8 cellular contexts compared by ENCODE assay signal in the genomic region with DNA sequence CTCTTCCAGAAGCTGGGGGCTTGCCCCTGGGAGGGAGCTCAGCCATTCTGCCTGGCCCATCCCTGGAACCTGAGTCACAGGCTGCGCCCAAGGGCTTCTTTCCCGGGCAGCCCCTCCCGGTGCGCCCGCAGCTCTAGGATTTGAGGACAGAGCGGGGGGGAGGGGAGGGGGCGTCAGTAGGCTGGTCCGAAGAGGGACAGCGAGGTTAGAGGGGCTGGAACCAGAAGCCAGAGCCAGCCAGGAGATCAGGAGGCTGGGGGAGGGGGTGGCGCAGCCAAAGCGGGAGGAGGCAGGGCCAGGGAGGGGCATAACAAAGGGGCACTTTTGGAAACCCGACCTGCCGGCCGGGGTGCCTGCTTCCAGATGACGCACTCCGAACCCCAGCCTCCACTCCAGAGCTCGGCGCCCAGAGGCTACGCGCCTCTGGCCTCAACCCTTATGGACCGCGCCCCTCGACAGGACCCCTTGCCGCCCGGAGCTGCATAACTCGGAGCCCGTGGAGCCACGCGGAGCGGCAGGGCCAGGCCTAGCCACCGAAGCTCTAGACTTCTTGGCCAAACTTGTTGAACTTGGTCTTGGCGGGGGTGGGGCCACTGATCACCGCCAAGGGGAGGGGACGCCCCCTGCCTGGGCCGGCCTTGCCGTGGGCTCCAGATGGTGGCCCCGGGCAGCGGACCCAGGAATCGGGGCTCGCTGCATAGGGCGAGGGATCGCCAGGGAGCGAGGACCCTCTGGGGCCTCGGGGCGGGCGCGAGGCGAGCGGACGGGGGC. TPM values are rescaled to one million over a fixed set of nuclear protein-coding genes. Genes with fewer than 3 reads are reported as not detected.
DNase-seq lines count a peak whose midpoint lies in the region; ATAC-seq, FAIRE-seq and TF ChIP-seq lines count a peak whose summit lies in the region.

No MANE protein-coding gene starts in this region.

- POLR2A ChIA-PET in H1 (lab: Charles Lee; ENCODE audit: partially characterized antibody), result interaction anchor here (0.6 to 3.9 kb wide), 22 partner anchors 9 to 341 kb away, joined by 3 to 30 read pairs (median 4); a partner anchor contains a TSS

- H2BK120ac ChIP-seq in H1 (replicated peaks; ENCODE audit: low read depth, low read length), result peak overlapping the region; percentile 70

- H3K36me3 Mint-ChIP-seq in mesothelial cell of epicardium, result no peaks in the 10 kb centered on the region

- H3K27ac ChIP-seq in 22Rv1 (peak overlapping the region; percentile 76), H1 (ENCODE audit: low read depth, low read length) (peak overlapping the region; percentile 81)

- WGBS in H1 (ENCODE audit: extremely low coverage in 1 of 2, insufficient coverage in 1 of 2, insufficient read length in 1 of 2, insufficient replicate concordance in 2 of 2, low coverage in 1 of 2, low lambda C conversion rate in 2 of 2, missing lambda C conversion rate in 1 of 2), 2 experiments, result 4% methylated on average over 35 of the region's 50 CpGs; no CpG with 5 or more reads in 1 of the 2 experiments

- H3K36me3 ChIP-seq in H1 (ENCODE audit: control insufficient read depth in 2 of 4, insufficient read depth in 4 of 4, low read length in 3 of 4), result peaks cover 2 to 4% (median 3%) of the 10 kb centered on the region in 4 experiments; a peak in 3 of 8 replicates

- H2BK20ac ChIP-seq in H1 (ENCODE audit: low read length), result no peak overlapping the region

- 0 out of 2 replicates have a peak overlapping the region, but pooled peaks have one; percentile 71 for H2BK12ac ChIP-seq in H1 (ENCODE audit: low read depth, low read length)

- H2BK5ac ChIP-seq in H1 (ENCODE audit: low read depth, low read length), result peak overlapping the region; percentile 91; the same call in 1 of the 2 replicates

- no peak for TF ChIP-seq CTCF in 22Rv1 (IDR thresholded peaks at IDR 0.05)
- 0 out of 4 replicates have a peak, but pooled peaks of 1 of the 3 experiments have one; percentile 1 for TF ChIP-seq CTCF in H1 (IDR thresholded peaks at IDR 0.05; ENCODE audit: control extremely low read depth in 1 of 3, insufficient read depth in 1 of 3, low read depth in 1 of 3, low read length in 3 of 3)
- TF ChIP-seq CTCF in mesothelial cell of epicardium (IDR thresholded peaks at IDR 0.05; ENCODE audit: unreplicated experiment), result no peak

- peak overlapping the region; percentile 88; the same call in 1 of the 2 replicates for H2BK15ac ChIP-seq in H1 (ENCODE audit: low read length)

- H4K20me1 ChIP-seq in H1 (replicated peaks in 1 of 2; ENCODE audit: control insufficient read depth in 1 of 2, insufficient read depth in 2 of 2, low read length in 2 of 2), result peaks cover 0 to 4% of the 10 kb centered on the region in 2 experiments

- no peak overlapping the region for H2AK5ac ChIP-seq in H1 (ENCODE audit: low read depth, low read length)

- peak overlapping the region; percentile 90 for H3K56ac ChIP-seq in H1 (replicated peaks; ENCODE audit: insufficient read length, low read depth, low read length)

- peak in 1 of 2 experiments; percentile 11; a peak in 1 of 3 replicates for TF ChIP-seq EP300 in H1 (IDR thresholded peaks at IDR 0.05; ENCODE audit: borderline replicate concordance in 1 of 2, low read depth in 2 of 2, low read length in 2 of 2)

- peak overlapping the region; percentile 98 for H4K5ac ChIP-seq in H1 (ENCODE audit: insufficient read length, low read depth, low read length)

- H4K8ac ChIP-seq in H1 (ENCODE audit: extremely low read depth, insufficient read depth, low read length), result peak overlapping the region; percentile 95

- ATAC-seq in GM19463 (IDR thresholded peaks at IDR 0.05; ENCODE audit: unreplicated experiment), result peak; percentile 12
- no peak for ATAC-seq in HG02763 (IDR thresholded peaks at IDR 0.05; ENCODE audit: unreplicated experiment)
- ATAC-seq in GM18907 (IDR thresholded peaks at IDR 0.05; ENCODE audit: unreplicated experiment), result no peak

- H3K4me1 Mint-ChIP-seq in mesothelial cell of epicardium, result peaks cover 34% of the 10 kb centered on the region

- DNase-seq in SK-MEL-5 (ENCODE audit: low read depth, low spot score) (peak; percentile 23), H1 (ENCODE audit: low read depth in 1 of 2, low spot score in 2 of 2) (peak; percentile 87 to 91), mesothelial cell of epicardium (ENCODE audit: low spot score in 2 of 2, unreplicated experiment in 2 of 2) (peak in 1 of 2 experiments; percentile 57), urothelium cell line (ENCODE audit: low spot score) (peak; percentile 68)

- H4K91ac ChIP-seq in H1 (replicated peaks; ENCODE audit: insufficient read length, low read length), result peak overlapping the region; percentile 94

- peak overlapping the region; percentile 97 for H3K18ac ChIP-seq in H1 (ENCODE audit: extremely low read depth, low read length)

- H3K27me3 ChIP-seq in H1 (replicated peaks in 1 of 4; ENCODE audit: control insufficient read depth in 3 of 4, extremely low read depth in 1 of 4, insufficient read depth in 3 of 4, low read length in 3 of 4), result peaks cover 0 to 6% (median 0%) of the 10 kb centered on the region in 4 experiments; a peak in 3 of 7 replicates

- H3K23ac ChIP-seq in H1 (ENCODE audit: insufficient read length), result no peak overlapping the region

- no peak overlapping the region for H2AFZ ChIP-seq in H1 (ENCODE audit: low read length)

- H3K79me1 ChIP-seq in H1 (ENCODE audit: low read depth, low read length), result peaks cover 3% of the 10 kb centered on the region; the same call in 1 of the 2 replicates

- TF ChIP-seq POLR2A in H1 (IDR thresholded peaks at IDR 0.05; ENCODE audit: control extremely low read depth in 1 of 2, low read depth in 2 of 2, low read length in 2 of 2), result peak in 1 of 2 experiments; percentile 85; a peak in 2 of 3 replicates

- peaks cover 0 to 8% (median 6%) of the 10 kb centered on the region in 4 experiments; a peak in 5 of 7 replicates for H3K4me1 ChIP-seq in H1 (replicated peaks in 1 of 4; ENCODE audit: control insufficient read depth in 3 of 4, insufficient read depth in 4 of 4, low read length in 3 of 4)

- FAIRE-seq in H1 (lab: Jason Lieb, UNC) (no peak), urothelium cell line (lab: Jason Lieb, UNC) (peak; percentile 17)

- peak overlapping the region; percentile 75 to 93 (median 89) for H3K9ac ChIP-seq in H1 (replicated peaks in 1 of 4; ENCODE audit: extremely low read depth in 1 of 4, low read depth in 3 of 4, low read length in 3 of 4)

- H3K27ac Mint-ChIP-seq in mesothelial cell of epicardium, result peak overlapping the region; percentile 73

- peaks cover 12% of the 10 kb centered on the region; the same call in 1 of the 2 replicates for H3K23me2 ChIP-seq in H1 (ENCODE audit: low read depth, low read length)

- in situ Hi-C loops in SK-MEL-5 (cut with HindIII; ENCODE audit: low pct_unique_long_range_greater_than_20kb, low sequenced_read_pairs), result no loop called here

- H3K9me3 ChIP-seq in H1 (ENCODE audit: insufficient read depth in 2 of 2, low read depth in 1 of 2, low read length in 1 of 2), result no peaks in the 10 kb centered on the region

- peaks cover 0 to 16% of the 10 kb centered on the region in 2 experiments; a peak in 3 of 4 replicates for H3K79me2 ChIP-seq in H1 (ENCODE audit: control insufficient read depth in 1 of 2, insufficient read depth in 2 of 2, low read length in 2 of 2)

- CTCF ChIA-PET in H1 (lab: Charles Lee; ENCODE audit: partially characterized antibody), result interaction anchor here (0.8 to 16.6 kb wide), 17 partner anchors 9 to 171 kb away, joined by 3 to 247 read pairs (median 4); a partner anchor contains a TSS

- peak overlapping the region; percentile 66 to 82 for H3K4me2 ChIP-seq in H1 (ENCODE audit: insufficient read depth in 1 of 2, low read depth in 2 of 2, low read length in 2 of 2)

- peak overlapping the region; percentile 99 for H3K4ac ChIP-seq in H1 (replicated peaks; ENCODE audit: insufficient read length, low read depth, low read length)

- no peak for TF ChIP-seq RAD21 in H1 (IDR thresholded peaks at IDR 0.05 in 1 of 2, conservative IDR thresholded peaks at IDR 0.05 in 1 of 2; ENCODE audit: low read depth in 2 of 2, low read length in 2 of 2)

- peak overlapping the region; percentile 62 to 92 (median 82) for H3K4me3 ChIP-seq in H1 (ENCODE audit: extremely low read depth in 1 of 4, insufficient read depth in 2 of 4, low read depth in 3 of 4, low read length in 4 of 4)

- H3K14ac ChIP-seq in H1 (ENCODE audit: insufficient read length), result no peak overlapping the region

- peak overlapping the region; percentile 76 for H3K4me3 Mint-ChIP-seq in mesothelial cell of epicardium

- H3K9me3 Mint-ChIP-seq in mesothelial cell of epicardium, result no peaks in the 10 kb centered on the region

- H3K27me3 Mint-ChIP-seq in mesothelial cell of epicardium (ENCODE audit: low read depth), result no peaks in the 10 kb centered on the region

RNA-seq across cellular contexts. Expression of a gene that starts 0.7 kb away (rescaled TPM):
- 33.7 and 36.3 TPM in 2 replicates for total RNA-seq in SK-MEL-5 (2014; rRNA removed; shearing (Covaris generic))
- 36.3 and 38.0 TPM in 2 replicates for polyA plus RNA-seq in SK-MEL-5 (2015; cell fraction: cytosol; rRNA removed)
- 39.0 and 43.5 TPM in 2 replicates for polyA plus RNA-seq in SK-MEL-5 (2015; cell fraction: nucleus; rRNA removed)
- total RNA-seq in H1 (2021; fragmentation: NEBNext Ultra II Directional; extraction: Animal tissue kit (Norgen Biotek cat#: 25700)), result 47.2 and 59.3 TPM in 2 replicates
- 23.8 and 40.4 TPM in 2 replicates for polyA plus RNA-seq in H1 (2011; rRNA removed)
- 48.2 TPM for polyA plus RNA-seq in H1 (2011; cell fraction: cytosol; rRNA removed)
- polyA plus RNA-seq in H1 (2011; cell fraction: nucleus; rRNA removed), result 53.1 TPM
- 42.7 to 57.4 TPM (median 54.6 TPM) in 4 replicates for polyA plus RNA-seq in H1 (2012, experiment 1 of 2)
- polyA plus RNA-seq in H1 (2012, experiment 2 of 2), result 30.2 TPM
- polyA plus RNA-seq in H1 (2013, experiment 1 of 2), result 18.7 TPM
- polyA plus RNA-seq in H1 (2013, experiment 2 of 2), result 19.4 TPM
- polyA minus RNA-seq in H1 (2011; rRNA and poly(A)+ RNA removed), result 13.8 and 17.7 TPM in 2 replicates
- polyA minus RNA-seq in H1 (2011; cell fraction: cytosol; rRNA and poly(A)+ RNA removed), result 36.3 TPM
- polyA minus RNA-seq in H1 (2011; cell fraction: nucleus; rRNA and poly(A)+ RNA removed), result 25.6 TPM
- 61.1 to 68.2 TPM (median 64.1 TPM) in 3 replicates for total RNA-seq in mesothelial cell of epicardium

RNA-seq across cellular contexts. Expression of a gene that starts 8.8 kb away (rescaled TPM):
- total RNA-seq in SK-MEL-5 (2014; rRNA removed; shearing (Covaris generic)), result 61.7 and 62.9 TPM in 2 replicates
- 72.4 and 84.8 TPM in 2 replicates for polyA plus RNA-seq in SK-MEL-5 (2015; cell fraction: cytosol; rRNA removed)
- 120 and 134 TPM in 2 replicates for polyA plus RNA-seq in SK-MEL-5 (2015; cell fraction: nucleus; rRNA removed)
- total RNA-seq in H1 (2021; fragmentation: NEBNext Ultra II Directional; extraction: Animal tissue kit (Norgen Biotek cat#: 25700)), result 50.0 and 50.2 TPM in 2 replicates
- polyA plus RNA-seq in H1 (2011; rRNA removed), result 64.0 and 107 TPM in 2 replicates
- polyA plus RNA-seq in H1 (2011; cell fraction: cytosol; rRNA removed), result 87.8 TPM
- 162 TPM for polyA plus RNA-seq in H1 (2011; cell fraction: nucleus; rRNA removed)
- 56.0 to 96.2 TPM (median 61.7 TPM) in 4 replicates for polyA plus RNA-seq in H1 (2012, experiment 1 of 2)
- polyA plus RNA-seq in H1 (2012, experiment 2 of 2), result 155 TPM
- polyA plus RNA-seq in H1 (2013, experiment 1 of 2), result 39.1 TPM
- polyA plus RNA-seq in H1 (2013, experiment 2 of 2), result 37.9 TPM
- polyA minus RNA-seq in H1 (2011; rRNA and poly(A)+ RNA removed), result 98.7 and 104 TPM in 2 replicates
- 34.2 TPM for polyA minus RNA-seq in H1 (2011; cell fraction: cytosol; rRNA and poly(A)+ RNA removed)
- 96.4 TPM for polyA minus RNA-seq in H1 (2011; cell fraction: nucleus; rRNA and poly(A)+ RNA removed)
- total RNA-seq in mesothelial cell of epicardium, result 101 to 111 TPM (median 105 TPM) in 3 replicates

RNA-seq across cellular contexts. Expression of a gene that starts 29.3 kb away (rescaled TPM):
- total RNA-seq in SK-MEL-5 (2014; rRNA removed; shearing (Covaris generic)), result 56.7 and 62.4 TPM in 2 replicates
- polyA plus RNA-seq in SK-MEL-5 (2015; cell fraction: cytosol; rRNA removed), result 51.3 and 52.7 TPM in 2 replicates
- 228 and 248 TPM in 2 replicates for polyA plus RNA-seq in SK-MEL-5 (2015; cell fraction: nucleus; rRNA removed)
- 65.2 and 70.7 TPM in 2 replicates for total RNA-seq in H1 (2021; fragmentation: NEBNext Ultra II Directional; extraction: Animal tissue kit (Norgen Biotek cat#: 25700))
- 97.2 and 112 TPM in 2 replicates for polyA plus RNA-seq in H1 (2011; rRNA removed)
- 130 TPM for polyA plus RNA-seq in H1 (2011; cell fraction: cytosol; rRNA removed)
- 209 TPM for polyA plus RNA-seq in H1 (2011; cell fraction: nucleus; rRNA removed)
- 122 to 126 TPM (median 125 TPM) in 4 replicates for polyA plus RNA-seq in H1 (2012, experiment 1 of 2)
- polyA plus RNA-seq in H1 (2012, experiment 2 of 2), result 123 TPM
- polyA plus RNA-seq in H1 (2013, experiment 1 of 2), result 56.8 TPM
- 53.9 TPM for polyA plus RNA-seq in H1 (2013, experiment 2 of 2)
- polyA minus RNA-seq in H1 (2011; rRNA and poly(A)+ RNA removed), result 82.9 and 91.7 TPM in 2 replicates
- polyA minus RNA-seq in H1 (2011; cell fraction: cytosol; rRNA and poly(A)+ RNA removed), result 45.6 TPM
- 87.7 TPM for polyA minus RNA-seq in H1 (2011; cell fraction: nucleus; rRNA and poly(A)+ RNA removed)
- 42.4 to 49.1 TPM (median 46.7 TPM) in 3 replicates for total RNA-seq in mesothelial cell of epicardium
